22 cellular contexts compared by ENCODE assay signal in genomic region chr10:53606951-53607350, GRCh38.
DNase-seq lines count a peak whose midpoint lies in the region; ATAC-seq and TF ChIP-seq lines count a peak whose summit lies in the region.
"Had no signal": no experiment of that assay in that cellular context is flagged by ENCODE, and none has a peak within 500 bp of the region (broad histone marks: within the 10 kb centered on the region; RNA-seq: fewer than 3 reads in every experiment).

No MANE protein-coding gene starts in this region.

- peak overlapping the region; percentile 43; the same call in 1 of the 2 replicates for H3K27ac ChIP-seq in HUES64 (ENCODE audit: low read depth, low read length)
- H3K27ac ChIP-seq in mesenchymal stem cell (ENCODE audit: low read length, poor library complexity, severe bottlenecking), result no peak overlapping the region
- no peak overlapping the region for H3K27ac ChIP-seq in tibial artery
- H3K27ac ChIP-seq: GM23248 had no signal

- H2BK15ac ChIP-seq in mesenchymal stem cell (ENCODE audit: low read depth, poor library complexity, severe bottlenecking), result no peak overlapping the region

- H3K9me3 ChIP-seq in HUES64 (ENCODE audit: insufficient read depth, low read depth, low read length), result no peaks in the 10 kb centered on the region
- no peaks in the 10 kb centered on the region for H3K9me3 ChIP-seq in mesenchymal stem cell (ENCODE audit: control insufficient read depth, low read length)
- H3K9me3 ChIP-seq in tibial artery, result no peaks in the 10 kb centered on the region

- H3K9ac ChIP-seq in HUES64 (ENCODE audit: low read depth, low read length) (no peak overlapping the region; the same call in 1 of the 2 replicates), mesenchymal stem cell (ENCODE audit: low read length) (no peak overlapping the region)
- H3K9ac ChIP-seq: GM23248 had no signal

- no peaks in the 10 kb centered on the region for H3K79me1 ChIP-seq in mesenchymal stem cell (replicated peaks; ENCODE audit: low read length, poor library complexity, severe bottlenecking)

- no peak for ATAC-seq in WTC11
- ATAC-seq: GM12878, HCT116, HepG2 had no signal

- peaks cover 25% of the 10 kb centered on the region for H3K36me3 Mint-ChIP-seq in WTC11

- no peak overlapping the region for H2AK5ac ChIP-seq in mesenchymal stem cell (ENCODE audit: low read length, severe bottlenecking)

- CTCF ChIA-PET in WTC11 (lab: Charles Lee), result no interaction called here

- WGBS in HUES64, result 88% methylated on average over 2 of the region's 3 CpGs
- 53% methylated on average over 2 of the region's 3 CpGs for WGBS in mesenchymal stem cell

- no peak overlapping the region for H2BK120ac ChIP-seq in mesenchymal stem cell (ENCODE audit: low read depth, low read length)

- H3K9me3 Mint-ChIP-seq in WTC11, result peaks cover 29% of the 10 kb centered on the region

- H2BK5ac ChIP-seq in mesenchymal stem cell (ENCODE audit: low read depth, low read length, poor library complexity, severe bottlenecking), result no peak overlapping the region

- no peak overlapping the region for H3K14ac ChIP-seq in mesenchymal stem cell (ENCODE audit: low read length in 2 of 2)

- H3K23ac ChIP-seq in mesenchymal stem cell (ENCODE audit: low read length in 2 of 2), result no peak overlapping the region

- POLR2A ChIA-PET in WTC11 (lab: Charles Lee), result no interaction called here

- in situ Hi-C loops in ACHN (cut with HindIII; ENCODE audit: low pct_ligation_motif_present, low pct_unique_long_range_greater_than_20kb, low sequenced_read_pairs), result no loop called here

- no peak overlapping the region for H3K4me2 ChIP-seq in mesenchymal stem cell (ENCODE audit: low read length, poor library complexity, severe bottlenecking)

- no peak overlapping the region for H4K8ac ChIP-seq in mesenchymal stem cell (ENCODE audit: low read length)

- H3K27me3 Mint-ChIP-seq in WTC11 (ENCODE audit: low read depth), result no peaks in the 10 kb centered on the region
- H3K27me3 Mint-ChIP-seq: B cell had no signal

- H3K4me1 ChIP-seq in HUES64 (ENCODE audit: insufficient read depth, low read length) (peaks cover 20% of the 10 kb centered on the region), mesenchymal stem cell (ENCODE audit: control insufficient read depth, insufficient read depth, low read depth, low read length) (no peaks in the 10 kb centered on the region), tibial artery (no peaks in the 10 kb centered on the region)

- peak; percentile 8 for DNase-seq in ACHN
- no peak for DNase-seq in WTC11 (ENCODE audit: low spot score)
- DNase-seq in mesenchymal stem cell, result peak; percentile 14
- DNase-seq in inferior parietal cortex (ENCODE audit: extremely low spot score), result no peak
- DNase-seq in UCSD-AML1 (lab: John Stamatoyannopoulos, UW; ENCODE audit: unreplicated experiment), result no peak
- DNase-seq in NCI-H345 (lab: John Stamatoyannopoulos, UW), result no peak
- DNase-seq in tibial artery, result no peak
- DNase-seq: 8988T, COR-L47, DMS153, GF-D8, GM23248, KBM-7, NCI-H1105, NCI-H1694 treated with DMSO at 0.1 percent for 48 hours, NCI-H510A, NCI-H748 treated with DMSO at 0.1 percent for 48 hours had no signal

- no peak overlapping the region for H4K91ac ChIP-seq in mesenchymal stem cell (ENCODE audit: low read length)

- H2AFZ ChIP-seq in mesenchymal stem cell (ENCODE audit: low read depth, low read length), result no peak overlapping the region
- H2AFZ ChIP-seq: GM23248 had no signal

- peaks cover 35% of the 10 kb centered on the region for H3K4me1 Mint-ChIP-seq in WTC11
- H3K4me1 Mint-ChIP-seq: B cell had no signal

- no peak overlapping the region for H3K4me3 ChIP-seq in HUES64 (ENCODE audit: low read length)
- no peak overlapping the region for H3K4me3 ChIP-seq in mesenchymal stem cell (ENCODE audit: insufficient read depth in 1 of 2, low read depth in 1 of 2, low read length in 2 of 2)
- no peak overlapping the region for H3K4me3 ChIP-seq in tibial artery
- H3K4me3 ChIP-seq: GM12878, GM23248 had no signal

- H3K27me3 ChIP-seq in HUES64 (ENCODE audit: insufficient read depth, low read length), result no peaks in the 10 kb centered on the region
- H3K27me3 ChIP-seq in mesenchymal stem cell (ENCODE audit: control insufficient read depth in 1 of 2, insufficient read depth in 1 of 2, low read length in 2 of 2), result no peaks in the 10 kb centered on the region
- H3K27me3 ChIP-seq in tibial artery, result no peaks in the 10 kb centered on the region

- no peaks in the 10 kb centered on the region; the same call in 1 of the 2 replicates for H3K36me3 ChIP-seq in HUES64 (ENCODE audit: insufficient read depth, low read length)
- H3K36me3 ChIP-seq in mesenchymal stem cell (ENCODE audit: control insufficient read depth in 1 of 2, insufficient read depth in 2 of 2, low read depth in 1 of 2, low read length in 2 of 2), result no peaks in the 10 kb centered on the region
- no peaks in the 10 kb centered on the region for H3K36me3 ChIP-seq in tibial artery

- no peak overlapping the region for H3K4me3 Mint-ChIP-seq in WTC11
- H3K4me3 Mint-ChIP-seq: B cell had no signal

- H3K27ac Mint-ChIP-seq in WTC11, result peak overlapping the region; percentile 34; the same call in 1 of the 2 replicates
- H3K27ac Mint-ChIP-seq: B cell had no signal

- no peak overlapping the region for H3K18ac ChIP-seq in mesenchymal stem cell (ENCODE audit: low read depth in 1 of 2, low read length in 2 of 2)

- TF ChIP-seq CTCF in WTC11 (IDR thresholded peaks at IDR 0.05), result no peak
- no peak for TF ChIP-seq CTCF in tibial artery (IDR thresholded peaks at IDR 0.05)

- intact Hi-C loops in tibial artery (cut with DNase I; ENCODE audit: low total_unique reads), result no loop called here

- no peak overlapping the region for H3K4ac ChIP-seq in mesenchymal stem cell (ENCODE audit: low read depth in 1 of 2, low read length in 2 of 2)

- H2BK12ac ChIP-seq in mesenchymal stem cell (ENCODE audit: low read length in 2 of 2), result no peak overlapping the region

TF ChIP-seq in WTC11, 78 proteins besides CTCF, POLR2A, EP300 and RAD21:
- TF ChIP-seq MYBL2 (CRISPR knock-in tag; IDR thresholded peaks at IDR 0.05), result no peak
- no peak for TF ChIP-seq CDX4 (CRISPR knock-in tag; IDR thresholded peaks at IDR 0.05; ENCODE audit: borderline replicate concordance)
- no peak for TF ChIP-seq ESRRA (CRISPR knock-in tag; IDR thresholded peaks at IDR 0.05; ENCODE audit: borderline replicate concordance)
- no peak for TF ChIP-seq GABPB1 (CRISPR knock-in tag; IDR thresholded peaks at IDR 0.05)
- TF ChIP-seq SMAD4 (CRISPR knock-in tag; IDR thresholded peaks at IDR 0.05), result no peak
- no peak for TF ChIP-seq NR1H2 (CRISPR knock-in tag; IDR thresholded peaks at IDR 0.05)
- no peak for TF ChIP-seq FOXP1 (CRISPR knock-in tag; IDR thresholded peaks at IDR 0.05; ENCODE audit: borderline replicate concordance)
- no peak for TF ChIP-seq JAZF1 (CRISPR knock-in tag; IDR thresholded peaks at IDR 0.05)

Comparison
In these comparisons a context has a peak if more than half of its experiments do, and no peak if none do; other contexts are left out.
1. DNase-seq: peak in ACHN (single experiment) and mesenchymal stem cell (single experiment); none in WTC11 (single experiment), inferior parietal cortex (single experiment), UCSD-AML1 (single experiment), NCI-H345 (single experiment) and tibial artery (0 of 2).